Comparison of ENCODE assay signal across 9 cellular contexts in genomic region chr3:189270248-189270832, GRCh38.
DNase-seq lines count a peak whose midpoint lies in the region; ATAC-seq and TF ChIP-seq lines count a peak whose summit lies in the region.
"Had no signal": no experiment of that assay in that cellular context is flagged by ENCODE, and none has a peak within 500 bp of the region (broad histone marks: within the 10 kb centered on the region; RNA-seq: fewer than 3 reads in every experiment).

No MANE protein-coding gene starts in this region.

- H3K9me3 ChIP-seq in BE2C = no peaks in the 10 kb centered on the region

- intact Hi-C loops in posterior cingulate gyrus (cut with DNase I) = no loop called here

- no peaks in the 10 kb centered on the region for H3K36me3 Mint-ChIP-seq in activated CD4-positive, alpha-beta memory T cell treated with anti-CD3 and anti-CD28 coated beads, Interleukin-2, amount 10 ng/mL, durations not matched to agents 7 days and 5 days (ENCODE audit: low read depth)
- H3K36me3 Mint-ChIP-seq: memory B cell had no signal

- no peaks in the 10 kb centered on the region for H3K4me1 ChIP-seq in BE2C

- H3K36me3 ChIP-seq in BE2C = no peaks in the 10 kb centered on the region

- no peak overlapping the region for H3K4me3 Mint-ChIP-seq in activated CD4-positive, alpha-beta memory T cell treated with anti-CD3 and anti-CD28 coated beads, Interleukin-2, amount 10 ng/mL, durations not matched to agents 7 days and 5 days
- H3K4me3 Mint-ChIP-seq: memory B cell had no signal

- no peak overlapping the region for H3K4me3 ChIP-seq in BE2C (ENCODE audit: low read depth, low read length)
- no peak overlapping the region for H3K4me3 ChIP-seq in fibroblast of villous mesenchyme (ENCODE audit: low read depth, low read length)

- H3K4me1 Mint-ChIP-seq in activated CD4-positive, alpha-beta memory T cell treated with anti-CD3 and anti-CD28 coated beads, Interleukin-2, amount 10 ng/mL, durations not matched to agents 7 days and 5 days = peaks cover 13% of the 10 kb centered on the region

- no peaks in the 10 kb centered on the region for H3K9me3 Mint-ChIP-seq in activated CD4-positive, alpha-beta memory T cell treated with anti-CD3 and anti-CD28 coated beads, Interleukin-2, amount 10 ng/mL, durations not matched to agents 7 days and 5 days
- H3K9me3 Mint-ChIP-seq: memory B cell had no signal

- ATAC-seq in GM18873 (IDR thresholded peaks at IDR 0.05; ENCODE audit: low FRiP score, unreplicated experiment) (peak; percentile 66), HG03378 (IDR thresholded peaks at IDR 0.05; ENCODE audit: unreplicated experiment) (peak; percentile 73), HG03457 (IDR thresholded peaks at IDR 0.05; ENCODE audit: unreplicated experiment) (no peak)

- POLR2A ChIA-PET in activated CD4-positive, alpha-beta memory T cell treated with anti-CD3 and anti-CD28 coated beads, Interleukin-2, amount 10 ng/mL, durations not matched to agents 7 days and 5 days (lab: Charles Lee) = no interaction called here

- TF ChIP-seq CTCF in BE2C (IDR thresholded peaks at IDR 0.05; ENCODE audit: low read depth, low read length) = peak; percentile 59
- peak; percentile 75 for TF ChIP-seq CTCF in fibroblast of villous mesenchyme (IDR thresholded peaks at IDR 0.05; ENCODE audit: insufficient read depth, low read depth, low read length)

- no peaks in the 10 kb centered on the region for H3K27me3 Mint-ChIP-seq in activated CD4-positive, alpha-beta memory T cell treated with anti-CD3 and anti-CD28 coated beads, Interleukin-2, amount 10 ng/mL, durations not matched to agents 7 days and 5 days

- no peaks in the 10 kb centered on the region for H3K27me3 ChIP-seq in BE2C

- DNase-seq in BE2C = peak; percentile 52
- DNase-seq in NCI-H526 (lab: John Stamatoyannopoulos, UW) = peak; percentile 44 to 61
- peak; percentile 56 for DNase-seq in activated CD4-positive, alpha-beta memory T cell treated with anti-CD3 and anti-CD28 coated beads, Interleukin-2, amount 10 ng/mL, durations not matched to agents 7 days and 5 days
- DNase-seq in fibroblast of villous mesenchyme (ENCODE audit: low read depth) = peak; percentile 78
- DNase-seq in posterior cingulate gyrus = peak in 9 of 10 donors; percentile 19 to 90 (median 45)

- CTCF ChIA-PET in activated CD4-positive, alpha-beta memory T cell treated with anti-CD3 and anti-CD28 coated beads, Interleukin-2, amount 10 ng/mL, durations not matched to agents 7 days and 5 days (lab: Charles Lee) = interaction anchor here (0.9 to 3.7 kb wide), 3 partner anchors 124 to 689 kb away, joined by 3 to 31 read pairs (median 10); no protein-coding TSS in a partner anchor

- H3K27ac Mint-ChIP-seq in activated CD4-positive, alpha-beta memory T cell treated with anti-CD3 and anti-CD28 coated beads, Interleukin-2, amount 10 ng/mL, durations not matched to agents 7 days and 5 days = no peak overlapping the region
- H3K27ac Mint-ChIP-seq: memory B cell had no signal
